In the genomic region with DNA sequence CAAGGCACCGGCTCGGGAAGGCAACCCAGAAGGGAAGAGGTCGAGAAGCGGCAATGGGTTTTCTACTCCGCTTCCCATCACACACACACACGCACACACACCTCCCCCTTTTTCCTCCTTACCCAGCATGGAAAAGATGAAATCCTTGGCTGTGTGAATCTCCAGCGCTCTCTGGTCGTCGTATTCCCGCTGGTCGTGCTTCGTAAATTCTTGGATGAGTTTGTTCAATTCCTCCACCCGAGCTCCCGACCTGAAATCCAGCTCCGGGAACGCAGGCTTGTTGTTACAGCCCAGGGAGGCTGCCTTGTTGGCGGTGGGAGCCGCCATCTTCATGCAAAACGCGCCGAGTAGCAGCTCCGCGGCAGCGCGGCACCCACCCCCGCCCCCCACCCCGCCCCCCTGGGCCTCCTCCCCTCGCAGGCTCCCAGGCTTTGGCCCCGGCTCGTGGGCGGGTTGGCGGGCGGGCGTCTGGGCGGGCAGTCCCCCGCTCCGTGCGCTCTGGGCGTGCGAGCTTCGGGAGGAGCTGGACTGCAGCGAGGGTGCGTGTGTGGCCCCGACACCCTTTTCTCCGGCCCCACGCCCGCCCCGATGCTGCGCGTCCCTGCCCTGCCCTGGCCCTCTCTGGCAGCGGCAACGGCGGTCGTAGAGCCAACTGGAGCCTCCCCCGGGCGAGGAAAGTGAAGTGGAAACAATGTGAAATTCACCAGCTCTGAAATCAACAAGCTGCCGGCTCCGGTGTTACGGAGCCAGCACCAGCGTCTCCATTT, we compare ENCODE assay signal across 8 cellular contexts. TPM values are rescaled to one million over a fixed set of nuclear protein-coding genes. Genes with fewer than 3 reads are reported as not detected.
DNase-seq lines count a peak whose midpoint lies in the region; ATAC-seq and TF ChIP-seq lines count a peak whose summit lies in the region.

A gene with protein sequence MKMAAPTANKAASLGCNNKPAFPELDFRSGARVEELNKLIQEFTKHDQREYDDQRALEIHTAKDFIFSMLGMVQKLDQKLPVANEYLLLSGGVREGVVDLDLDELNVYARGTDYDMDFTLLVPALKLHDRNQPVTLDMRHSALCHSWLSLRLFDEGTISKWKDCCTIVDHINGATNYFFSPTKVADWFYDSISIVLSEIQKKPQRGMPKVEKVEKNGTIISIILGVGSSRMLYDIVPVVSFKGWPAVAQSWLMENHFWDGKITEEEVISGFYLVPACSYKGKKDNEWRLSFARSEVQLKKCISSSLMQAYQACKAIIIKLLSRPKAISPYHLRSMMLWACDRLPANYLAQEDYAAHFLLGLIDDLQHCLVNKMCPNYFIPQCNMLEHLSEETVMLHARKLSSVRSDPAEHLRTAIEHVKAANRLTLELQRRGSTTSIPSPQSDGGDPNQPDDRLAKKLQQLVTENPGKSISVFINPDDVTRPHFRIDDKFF (minus strand): TSS at position 349 of the 767 bp plus-strand sequence. CDS start 16 bp downstream, at position 333.

- H2AFZ ChIP-seq in OCI-LY1 (ENCODE audit: low read length), result no peak within 1 kb of the TSS

- no peaks in the 10 kb centered on the region for H4K20me1 ChIP-seq in OCI-LY1 (ENCODE audit: insufficient read depth, low read length)

- peaks cover 50% of the 10 kb centered on the region for H3K4me1 ChIP-seq in HUES6 (ENCODE audit: control insufficient read depth, insufficient read depth, low read length)
- no peaks in the 10 kb centered on the region for H3K4me1 ChIP-seq in OCI-LY1 (ENCODE audit: insufficient read depth, low read length, severe bottlenecking)

- intact Hi-C loops in activated T-helper 2 cell treated with anti-CD3 and anti-CD28 coated beads, Interferon-gamma antibody, Interleukin-2, Interleukin-4, amounts not matched to agents 10 μg/mL and 5 μg/mL and 100 μg/mL, durations not matched to agents 14 hours and 24 hours and 36 hours (cut with micrococcal nuclease), result loop anchor here (1.0 to 5.0 kb wide), 8 partner anchors 17 to 125 kb away; no protein-coding TSS in a partner anchor

- peaks cover 61% of the 10 kb centered on the region for H3K27me3 Mint-ChIP-seq in activated T-helper 2 cell treated with anti-CD3 and anti-CD28 coated beads, Interferon-gamma antibody, Interleukin-2, Interleukin-4, amounts not matched to agents 10 μg/mL and 5 μg/mL and 100 μg/mL, durations not matched to agents 14 hours and 24 hours and 36 hours (ENCODE audit: low read depth)
- H3K27me3 Mint-ChIP-seq in stimulated activated naive CD8-positive, alpha-beta T cell treated with anti-CD3 and anti-CD28 coated beads, Interleukin-15, amount 100 ng/mL, for 72 hours, result peaks cover 82% of the 10 kb centered on the region

- TF ChIP-seq CTCF in OCI-LY1 (IDR thresholded peaks at IDR 0.05; ENCODE audit: low read length), result no peak

- peak within 1 kb of the TSS; percentile 96 for H3K27ac ChIP-seq in HUES6 (ENCODE audit: low read depth, low read length)
- H3K27ac ChIP-seq in OCI-LY1 (ENCODE audit: low read depth, low read length, poor library complexity, severe bottlenecking), result no peak within 1 kb of the TSS

- peak within 1 kb of the TSS; percentile 6; the same call in 1 of the 2 replicates for H3K4me2 ChIP-seq in OCI-LY1 (ENCODE audit: low read length)

- H3K4me1 Mint-ChIP-seq in activated T-helper 2 cell treated with anti-CD3 and anti-CD28 coated beads, Interferon-gamma antibody, Interleukin-2, Interleukin-4, amounts not matched to agents 10 μg/mL and 5 μg/mL and 100 μg/mL, durations not matched to agents 14 hours and 24 hours and 36 hours (ENCODE audit: low read depth), result peaks cover 35% of the 10 kb centered on the region
- peaks cover 52% of the 10 kb centered on the region for H3K4me1 Mint-ChIP-seq in stimulated activated naive CD8-positive, alpha-beta T cell treated with anti-CD3 and anti-CD28 coated beads, Interleukin-15, amount 100 ng/mL, for 72 hours

- H3K36me3 Mint-ChIP-seq in activated T-helper 2 cell treated with anti-CD3 and anti-CD28 coated beads, Interferon-gamma antibody, Interleukin-2, Interleukin-4, amounts not matched to agents 10 μg/mL and 5 μg/mL and 100 μg/mL, durations not matched to agents 14 hours and 24 hours and 36 hours (ENCODE audit: low read depth), result peaks cover 18% of the 10 kb centered on the region

- H3K27ac Mint-ChIP-seq in activated T-helper 2 cell treated with anti-CD3 and anti-CD28 coated beads, Interferon-gamma antibody, Interleukin-2, Interleukin-4, amounts not matched to agents 10 μg/mL and 5 μg/mL and 100 μg/mL, durations not matched to agents 14 hours and 24 hours and 36 hours, result peak within 1 kb of the TSS; percentile 90
- peak within 1 kb of the TSS; percentile 97 to 98 for H3K27ac Mint-ChIP-seq in stimulated activated naive CD8-positive, alpha-beta T cell treated with anti-CD3 and anti-CD28 coated beads, Interleukin-15, amount 100 ng/mL, for 72 hours

- peak; percentile 68 for ATAC-seq in GM21526 (IDR thresholded peaks at IDR 0.05; ENCODE audit: low FRiP score, unreplicated experiment)
- ATAC-seq in stimulated activated naive CD8-positive, alpha-beta T cell treated with anti-CD3 and anti-CD28 coated beads, Interleukin-15, amount 100 ng/mL, for 72 hours, result peak; percentile 82

- H3K9me3 Mint-ChIP-seq in activated T-helper 2 cell treated with anti-CD3 and anti-CD28 coated beads, Interferon-gamma antibody, Interleukin-2, Interleukin-4, amounts not matched to agents 10 μg/mL and 5 μg/mL and 100 μg/mL, durations not matched to agents 14 hours and 24 hours and 36 hours, result no peaks in the 10 kb centered on the region
- H3K9me3 Mint-ChIP-seq in stimulated activated naive CD8-positive, alpha-beta T cell treated with anti-CD3 and anti-CD28 coated beads, Interleukin-15, amount 100 ng/mL, for 72 hours, result no peaks in the 10 kb centered on the region

- H3K9ac ChIP-seq in HUES6 (ENCODE audit: low read length) (peak within 1 kb of the TSS; percentile 100), OCI-LY1 (ENCODE audit: low read length) (no peak within 1 kb of the TSS)

- H3K4me3 ChIP-seq in HUES6 (ENCODE audit: low read depth, low read length), result peak within 1 kb of the TSS; percentile 100
- H3K4me3 ChIP-seq in OCI-LY1 (ENCODE audit: low read depth, low read length, poor library complexity, severe bottlenecking), result peak within 1 kb of the TSS; percentile 39

- no peaks in the 10 kb centered on the region for H3K36me3 ChIP-seq in HUES6 (ENCODE audit: control insufficient read depth, insufficient read depth, low read length)
- H3K36me3 ChIP-seq in OCI-LY1 (ENCODE audit: insufficient read depth, low read length), result no peaks in the 10 kb centered on the region

- H3K9me3 ChIP-seq in HUES6 (ENCODE audit: control insufficient read depth, insufficient read depth, low read depth, low read length) (no peaks in the 10 kb centered on the region), OCI-LY1 (ENCODE audit: low read length) (no peaks in the 10 kb centered on the region)

- H3K9me2 ChIP-seq in OCI-LY1 (ENCODE audit: low read depth, low read length), result no peaks in the 10 kb centered on the region

- H3K4me3 Mint-ChIP-seq in activated T-helper 2 cell treated with anti-CD3 and anti-CD28 coated beads, Interferon-gamma antibody, Interleukin-2, Interleukin-4, amounts not matched to agents 10 μg/mL and 5 μg/mL and 100 μg/mL, durations not matched to agents 14 hours and 24 hours and 36 hours (ENCODE audit: low read depth), result peak within 1 kb of the TSS; percentile 97
- H3K4me3 Mint-ChIP-seq in stimulated activated naive CD8-positive, alpha-beta T cell treated with anti-CD3 and anti-CD28 coated beads, Interleukin-15, amount 100 ng/mL, for 72 hours, result peak within 1 kb of the TSS; percentile 97 to 98

- H3F3A ChIP-seq in OCI-LY1 (ENCODE audit: insufficient read depth, low read length), result no peaks in the 10 kb centered on the region

- DNase-seq in DMS79 treated with DMSO at 0.1 percent for 48 hours (lab: John Stamatoyannopoulos, UW) (peak; percentile 81), fibroblast of gingiva (ENCODE audit: low read depth) (peak; percentile 85), myocyte (ENCODE audit: low read depth) (peak; percentile 83)
- peak; percentile 54 for DNase-seq in activated T-helper 2 cell treated with anti-CD3 and anti-CD28 coated beads, Interferon-gamma antibody, Interleukin-2, Interleukin-4, amounts not matched to agents 10 μg/mL and 5 μg/mL and 100 μg/mL, durations not matched to agents 14 hours and 24 hours and 36 hours (ENCODE audit: low spot score)
- peak; percentile 65 to 66 for DNase-seq in stimulated activated naive CD8-positive, alpha-beta T cell treated with anti-CD3 and anti-CD28 coated beads, Interleukin-15, amount 100 ng/mL, for 72 hours

- H3K79me2 ChIP-seq in OCI-LY1 (ENCODE audit: insufficient read depth, low read length), result no peaks in the 10 kb centered on the region

- no peaks in the 10 kb centered on the region for H3K27me3 ChIP-seq in HUES6 (ENCODE audit: control insufficient read depth, insufficient read depth, low read length)
- H3K27me3 ChIP-seq in OCI-LY1 (ENCODE audit: insufficient read depth, low read length), result peaks cover 9% of the 10 kb centered on the region; the same call in 1 of the 2 replicates

RNA-seq across cellular contexts. Expression of the gene that starts here (rescaled TPM):
- 17.7 TPM in 2 replicates for total RNA-seq in activated T-helper 2 cell treated with anti-CD3 and anti-CD28 coated beads, Interferon-gamma antibody, Interleukin-2, Interleukin-4, amounts not matched to agents 10 μg/mL and 5 μg/mL and 100 μg/mL, durations not matched to agents 14 hours and 24 hours and 36 hours
- 11.6 and 15.6 TPM in 2 replicates for total RNA-seq in myocyte
- polyA plus RNA-seq in myocyte (2012), result 5.5 TPM
